Comparison of ENCODE assay signal across 16 cellular contexts in the genomic region with DNA sequence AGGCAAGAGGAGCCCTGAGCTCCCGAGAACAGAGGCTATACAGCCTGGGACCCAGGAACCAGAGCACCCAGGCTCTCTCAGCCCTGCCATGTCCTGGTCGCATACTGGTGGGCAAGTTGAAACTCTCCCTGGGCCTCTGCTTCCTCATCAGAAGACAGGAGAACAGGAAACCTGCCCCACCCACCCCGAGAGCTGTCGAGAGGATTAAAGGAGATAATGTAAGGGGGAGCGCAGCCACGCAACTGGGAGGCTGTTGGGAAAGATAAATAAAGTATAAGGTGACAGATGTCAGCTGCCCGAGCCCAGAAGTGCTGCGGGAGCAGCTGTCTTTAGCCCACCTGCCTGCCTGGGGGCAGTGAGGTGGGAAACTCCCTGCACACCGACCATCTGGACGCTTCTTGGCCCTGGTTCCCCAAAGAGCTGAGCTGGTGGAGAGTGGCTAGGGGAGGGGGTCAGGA. TPM values are rescaled to one million over a fixed set of nuclear protein-coding genes. Genes with fewer than 3 reads are reported as not detected.
DNase-seq lines count a peak whose midpoint lies in the region; TF ChIP-seq lines count a peak whose summit lies in the region.
"Had no signal": no experiment of that assay in that cellular context is flagged by ENCODE, and none has a peak within 500 bp of the region (broad histone marks: within the 10 kb centered on the region; RNA-seq: fewer than 3 reads in every experiment).

No MANE protein-coding gene starts in this region.

- H3K9me3 ChIP-seq in transverse colon (no peaks in the 10 kb centered on the region), MM.1S (replicated peaks; ENCODE audit: insufficient read depth, low read length) (no peaks in the 10 kb centered on the region)

- peaks cover 24% of the 10 kb centered on the region for H3K4me1 Mint-ChIP-seq in brain

- TF ChIP-seq CTCF in brain (conservative IDR thresholded peaks at IDR 0.05) (no peak), transverse colon (IDR thresholded peaks at IDR 0.05) (no peak), GM10266 (IDR thresholded peaks at IDR 0.05; ENCODE audit: control insufficient read depth, insufficient read depth, low read depth, missing control alignments) (no peak), RWPE1 (conservative IDR thresholded peaks at IDR 0.05; ENCODE audit: low read depth) (no peak), MM.1S (IDR thresholded peaks at IDR 0.05; ENCODE audit: low read length) (no peak)

- CTCF ChIA-PET in RWPE1 (lab: Yijun Ruan, JAX) = interaction anchor here (0.7 kb wide), 1 partner anchor 13 kb away, joined by 3 read pairs; no protein-coding TSS in a partner anchor

- no peak overlapping the region for H3K4me3 ChIP-seq in transverse colon
- H3K4me3 ChIP-seq in MM.1S (ENCODE audit: low read length) = no peak overlapping the region

- in situ Hi-C loops in transverse colon (cut with MboI; ENCODE audit: low pct_ligation_motif_present in 1 of 4, low pct_unique_long_range_greater_than_20kb in 1 of 4, low sequenced_read_pairs in 3 of 4) = no loop called here

- no peaks in the 10 kb centered on the region for H4K20me1 ChIP-seq in MM.1S (ENCODE audit: insufficient read depth, low read length)

- TF ChIP-seq POLR2A in transverse colon (IDR thresholded peaks at IDR 0.05) = no peak

- H3K36me3 Mint-ChIP-seq in brain = no peaks in the 10 kb centered on the region

- peak overlapping the region in 3 of 5 experiments; percentile 41 to 75 (median 59) for H3K27ac Mint-ChIP-seq in brain
- H3K27ac Mint-ChIP-seq: activated T-helper 2 cell treated with anti-CD3 and anti-CD28 coated beads, Interferon-gamma antibody, Interleukin-2, Interleukin-4, amounts not matched to agents 10 μg/mL and 5 μg/mL and 100 μg/mL, durations not matched to agents 14 hours and 24 hours and 36 hours; stimulated activated naive CD8-positive, alpha-beta T cell treated with anti-CD3 and anti-CD28 coated beads, Interleukin-15, Interleukin-2, amounts not matched to agents 100 ng/mL and 50 ng/mL, for 24 hours had no signal

- no peak overlapping the region for H3K4me2 ChIP-seq in MM.1S (ENCODE audit: low read depth, low read length)

- intact Hi-C loops in transverse colon (cut with DNase I; ENCODE audit: low total_unique reads) = no loop called here

- H3K36me3 ChIP-seq in transverse colon (no peaks in the 10 kb centered on the region), MM.1S (replicated peaks; ENCODE audit: insufficient read depth, low read length) (no peaks in the 10 kb centered on the region)
- H3K36me3 ChIP-seq: brain microvascular endothelial cell had no signal

- H3K4me3 Mint-ChIP-seq in brain = no peak overlapping the region
- H3K4me3 Mint-ChIP-seq: stimulated activated naive CD8-positive, alpha-beta T cell treated with anti-CD3 and anti-CD28 coated beads, Interleukin-15, Interleukin-2, amounts not matched to agents 100 ng/mL and 50 ng/mL, for 24 hours had no signal

- peaks cover 7% of the 10 kb centered on the region for H3K27me3 ChIP-seq in transverse colon
- H3K27me3 ChIP-seq in MM.1S (replicated peaks; ENCODE audit: insufficient read depth, low read length) = peaks cover 24% of the 10 kb centered on the region
- H3K27me3 ChIP-seq: brain microvascular endothelial cell had no signal

- H3K27me3 Mint-ChIP-seq in brain = peaks cover 17% of the 10 kb centered on the region
- H3K27me3 Mint-ChIP-seq: stimulated activated naive CD8-positive, alpha-beta T cell treated with anti-CD3 and anti-CD28 coated beads, Interleukin-15, Interleukin-2, amounts not matched to agents 100 ng/mL and 50 ng/mL, for 24 hours had no signal

- DNase-seq in NCI-H2081 (lab: John Stamatoyannopoulos, UW) = peak; percentile 32 to 62
- DNase-seq in NCI-H2081 treated with DMSO at 0.1 percent for 48 hours (lab: John Stamatoyannopoulos, UW) = no peak
- peak; percentile 100 for DNase-seq in NCI-H524 (lab: John Stamatoyannopoulos, UW)
- DNase-seq in transverse colon = peak; percentile 50
- no peak for DNase-seq in GM10266 (ENCODE audit: extremely low spot score)
- no peak for DNase-seq in RWPE1 (ENCODE audit: low spot score)
- DNase-seq in MM.1S = no peak
- DNase-seq: brain microvascular endothelial cell; mesenchymal stem cell; Right ventricle myocardium superior; stimulated activated CD4-positive, alpha-beta T cell treated with anti-CD3 and anti-CD28 coated beads, Interleukin-2, amount 100 ng/mL, for 48 hours had no signal

- H2AFZ ChIP-seq in MM.1S (ENCODE audit: low read length) = no peak overlapping the region

- 19% methylated on average over 10 of the region's 10 CpGs; no CpG with 5 or more reads in 1 of the 2 donors for WGBS in transverse colon (ENCODE audit: low coverage in 1 of 2), 2 donors

- H3K4me1 ChIP-seq in transverse colon (peaks cover 0 to 4% (median 0%) of the 10 kb centered on the region in 4 donors), MM.1S (ENCODE audit: low read length) (peaks cover 9% of the 10 kb centered on the region; the same call in 1 of the 2 replicates)

- H3F3A ChIP-seq in MM.1S (ENCODE audit: insufficient read depth, low read length) = no peaks in the 10 kb centered on the region

- peak overlapping the region; percentile 23 to 61 (median 53) for H3K27ac ChIP-seq in transverse colon
- no peak overlapping the region for H3K27ac ChIP-seq in RWPE1
- H3K27ac ChIP-seq in MM.1S (ENCODE audit: low read length) = no peak overlapping the region
- H3K27ac ChIP-seq: 22Rv1, brain microvascular endothelial cell had no signal

- no peaks in the 10 kb centered on the region for H3K79me2 ChIP-seq in MM.1S (ENCODE audit: low read length)

- peaks cover 0 to 16% (median 0%) of the 10 kb centered on the region in 5 experiments for H3K9me3 Mint-ChIP-seq in brain
- H3K9me3 Mint-ChIP-seq: activated T-helper 2 cell treated with anti-CD3 and anti-CD28 coated beads, Interferon-gamma antibody, Interleukin-2, Interleukin-4, amounts not matched to agents 10 μg/mL and 5 μg/mL and 100 μg/mL, durations not matched to agents 14 hours and 24 hours and 36 hours; stimulated activated naive CD8-positive, alpha-beta T cell treated with anti-CD3 and anti-CD28 coated beads, Interleukin-15, Interleukin-2, amounts not matched to agents 100 ng/mL and 50 ng/mL, for 24 hours had no signal

- POLR2A ChIA-PET in RWPE1 (lab: Yijun Ruan, JAX; ENCODE audit: low non-redundant PET) = no interaction called here

- no peak overlapping the region for H3K9ac ChIP-seq in MM.1S (ENCODE audit: low read length)

- no peak for TF ChIP-seq EP300 in transverse colon (IDR thresholded peaks at IDR 0.05; ENCODE audit: low read depth)

- H3K9me2 ChIP-seq in MM.1S (replicated peaks; ENCODE audit: insufficient read depth, low read length) = no peaks in the 10 kb centered on the region

RNA-seq across cellular contexts. Expression of a gene that starts 6.8 kb away (rescaled TPM):
- polyA plus RNA-seq in brain (ENCODE audit: insufficient read depth, low read depth, low replicate concordance) = 48.2 TPM
- 1 to 10 TPM; 1.4 to 4.4 (median 1.8) TPM for total RNA-seq in transverse colon

RNA-seq across cellular contexts. Expression of a gene that starts 28.9 kb away (rescaled TPM):
- 48.3 TPM for polyA plus RNA-seq in brain (ENCODE audit: insufficient read depth, low read depth, low replicate concordance)
- total RNA-seq in transverse colon = not detected
- total RNA-seq: activated T-helper 2 cell treated with anti-CD3 and anti-CD28 coated beads, Interferon-gamma antibody, Interleukin-2, Interleukin-4, amounts not matched to agents 10 μg/mL and 5 μg/mL and 100 μg/mL, durations not matched to agents 14 hours and 24 hours and 36 hours; endothelial cell of umbilical vein; Right ventricle myocardium superior had no signal
- polyA plus RNA-seq: endothelial cell of umbilical vein had no signal

RNA-seq across cellular contexts. Expression of a gene that starts 34.5 kb away (rescaled TPM):
- polyA plus RNA-seq in brain (ENCODE audit: insufficient read depth, low read depth, low replicate concordance) = 0.51 TPM
- total RNA-seq in transverse colon = under 1 TPM in 1 of 4 donors, not detected in 3; 0.48 TPM
- total RNA-seq: activated T-helper 2 cell treated with anti-CD3 and anti-CD28 coated beads, Interferon-gamma antibody, Interleukin-2, Interleukin-4, amounts not matched to agents 10 μg/mL and 5 μg/mL and 100 μg/mL, durations not matched to agents 14 hours and 24 hours and 36 hours; endothelial cell of umbilical vein; Right ventricle myocardium superior had no signal
- polyA plus RNA-seq: endothelial cell of umbilical vein had no signal

RNA-seq across cellular contexts. Expression of a gene that starts 58.8 kb away (rescaled TPM):
- polyA plus RNA-seq in brain (ENCODE audit: insufficient read depth, low read depth, low replicate concordance) = 0.56 TPM
- total RNA-seq in transverse colon = not detected
- total RNA-seq: endothelial cell of umbilical vein, Right ventricle myocardium superior had no signal
- polyA plus RNA-seq: endothelial cell of umbilical vein had no signal

Comparison
In these comparisons a context has a peak if more than half of its experiments do, and no peak if none do; other contexts are left out.
1. DNase-seq: peak in NCI-H2081 (2 of 2), NCI-H524 (2 of 2) and transverse colon (single experiment); none in NCI-H2081 treated with DMSO at 0.1 percent for 48 hours (single experiment), GM10266 (single experiment), RWPE1 (single experiment) and MM.1S (single experiment).
2. H3K27ac ChIP-seq: peak in transverse colon (4 of 4); none in RWPE1 (single experiment) and MM.1S (single experiment).